In genomic region chr11:3911908-3912505, GRCh38 we compare ENCODE assay signal across 13 cellular contexts.
"Had no signal": no experiment of that assay in that cellular context is flagged by ENCODE, and none has a peak within 500 bp of the region (broad histone marks: within the 10 kb centered on the region; RNA-seq: fewer than 3 reads in every experiment).

No MANE protein-coding gene starts in this region.

- DNase-seq: activated CD4-positive, alpha-beta T cell treated with anti-CD3 and anti-CD28 coated beads for 48 hours; activated CD8-positive, alpha-beta T cell treated with anti-CD3 and anti-CD28 coated beads, Interleukin-2, amount 10 ng/mL, durations not matched to agents 7 days and 5 days; activated naive CD4-positive, alpha-beta T cell treated with anti-CD3 and anti-CD28 coated beads for 36 hours; mucosa of descending colon; SK-N-SH; stimulated activated CD4-positive, alpha-beta T cell treated with anti-CD3 and anti-CD28 coated beads, Interleukin-1b, Interleukin-23, amount 100 ng/mL, for 48 hours; tibial artery had no signal

- H3K27ac Mint-ChIP-seq: activated CD8-positive, alpha-beta T cell treated with anti-CD3 and anti-CD28 coated beads, Interleukin-2, amount 10 ng/mL, durations not matched to agents 7 days and 5 days; activated naive CD4-positive, alpha-beta T cell treated with anti-CD3 and anti-CD28 coated beads for 36 hours; WTC11 had no signal

- H3K36me3 ChIP-seq: cardiac muscle cell, tibial artery had no signal

- H3K9me3 Mint-ChIP-seq: activated naive CD4-positive, alpha-beta T cell treated with anti-CD3 and anti-CD28 coated beads for 36 hours; WTC11 had no signal

- ATAC-seq: activated CD8-positive, alpha-beta T cell treated with anti-CD3 and anti-CD28 coated beads, Interleukin-2, amount 10 ng/mL, durations not matched to agents 7 days and 5 days; esophagus mucosa; left lobe of liver; mucosa of descending colon; sciatic nerve; WTC11 had no signal

- H3K9me3 ChIP-seq: mucosa of descending colon, SK-N-SH, tibial artery had no signal

- H3K4me3 ChIP-seq: cardiac muscle cell, hepatocyte, mucosa of descending colon, tibial artery had no signal

- H3K27me3 ChIP-seq: cardiac muscle cell, hepatocyte, tibial artery had no signal

- H3K36me3 Mint-ChIP-seq: WTC11 had no signal

- H3K27ac ChIP-seq: cardiac muscle cell, hepatocyte, tibial artery had no signal

- H3K4me3 Mint-ChIP-seq: activated CD8-positive, alpha-beta T cell treated with anti-CD3 and anti-CD28 coated beads, Interleukin-2, amount 10 ng/mL, durations not matched to agents 7 days and 5 days; activated naive CD4-positive, alpha-beta T cell treated with anti-CD3 and anti-CD28 coated beads for 36 hours; WTC11 had no signal

- H3K4me1 Mint-ChIP-seq: WTC11 had no signal
